Comparison of ENCODE assay signal across 8 cellular contexts in the genomic region with DNA sequence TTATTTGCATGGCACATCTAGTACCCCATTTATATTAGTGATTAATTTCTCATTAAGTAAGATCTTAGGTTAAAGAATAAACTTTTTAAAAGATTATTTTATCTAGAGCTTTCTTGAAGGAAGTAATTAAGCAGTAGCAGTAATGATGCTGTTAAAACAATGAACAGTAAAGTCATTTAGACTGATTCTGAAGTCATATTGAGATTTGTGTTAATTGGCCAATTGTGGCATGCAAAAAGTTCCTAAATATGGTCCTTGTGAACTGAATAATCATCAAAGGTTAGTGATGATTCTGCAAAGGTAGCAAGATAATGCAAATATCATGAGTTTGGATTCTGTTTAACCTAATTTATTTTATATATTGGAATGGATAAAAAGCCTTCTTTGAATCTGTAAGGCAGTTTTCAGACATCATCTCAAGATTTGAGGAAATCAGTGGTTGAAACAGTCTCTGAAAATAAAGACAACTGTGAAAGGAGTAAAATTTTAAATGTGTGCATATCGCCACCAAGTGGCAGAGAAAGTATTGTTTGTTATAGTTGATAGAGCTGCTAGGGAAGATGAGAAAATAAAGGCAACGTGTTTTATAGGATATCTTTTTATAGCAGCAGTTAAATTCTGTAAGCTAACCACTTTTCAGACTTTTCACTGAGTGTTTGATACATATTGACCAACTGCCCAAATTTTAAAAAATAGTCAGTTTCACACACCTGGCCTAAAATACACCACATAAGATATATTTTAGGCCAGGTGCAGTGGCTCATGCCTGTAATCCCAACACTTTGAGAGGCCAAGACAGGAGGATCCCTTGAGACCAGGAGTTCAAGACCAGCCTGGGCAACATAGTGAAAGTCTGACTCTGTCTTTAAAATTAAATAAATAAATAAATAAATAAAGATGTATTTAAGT.
DNase-seq lines count a peak whose midpoint lies in the region; ATAC-seq and TF ChIP-seq lines count a peak whose summit lies in the region.

No MANE protein-coding gene starts in this region.

- ATAC-seq in GM19324 (IDR thresholded peaks at IDR 0.05; ENCODE audit: low FRiP score, unreplicated experiment), result peak; percentile 50
- no peak for ATAC-seq in stimulated activated memory B cell treated with anti-CD40 and anti-IgM and Interleukin-4, amounts not matched to agents 10 μg/mL and 1 μg/mL and 100 μg/mL, for 72 hours

- peaks cover 9% of the 10 kb centered on the region for H3K9me3 Mint-ChIP-seq in mesothelial cell of epicardium
- peaks cover 8% of the 10 kb centered on the region for H3K9me3 Mint-ChIP-seq in stimulated activated memory B cell treated with anti-CD40 and anti-IgM and Interleukin-4, amounts not matched to agents 10 μg/mL and 1 μg/mL and 100 μg/mL, for 72 hours

- no peak overlapping the region for H3K27ac Mint-ChIP-seq in mesothelial cell of epicardium
- H3K27ac Mint-ChIP-seq in stimulated activated memory B cell treated with anti-CD40 and anti-IgM and Interleukin-4, amounts not matched to agents 10 μg/mL and 1 μg/mL and 100 μg/mL, for 72 hours, result no peak overlapping the region

- intact Hi-C loops in dorsolateral prefrontal cortex (cut with DNase I), result loop anchor here (2.0 to 10.0 kb wide), 5 partner anchors 80 to 486 kb away; a partner anchor contains a TSS

- H3K27ac ChIP-seq in dorsolateral prefrontal cortex, result peak overlapping the region in 51 of 59 donors; percentile 2 to 82 (median 47)

- peaks cover 22% of the 10 kb centered on the region for H3K36me3 Mint-ChIP-seq in mesothelial cell of epicardium
- H3K36me3 Mint-ChIP-seq in stimulated activated memory B cell treated with anti-CD40 and anti-IgM and Interleukin-4, amounts not matched to agents 10 μg/mL and 1 μg/mL and 100 μg/mL, for 72 hours, result peaks cover 35% of the 10 kb centered on the region

- DNase-seq in NCI-H2107 treated with DMSO at 0.1 percent for 48 hours (lab: John Stamatoyannopoulos, UW; ENCODE audit: unreplicated experiment) (peak; percentile 28), NCI-H2107 (lab: John Stamatoyannopoulos, UW) (no peak), LHCN-M2 (ENCODE audit: low read depth) (peak; percentile 75), RPMI8226 (peak; percentile 26), dorsolateral prefrontal cortex (peak in 1 of 10 donors; percentile 18), mesothelial cell of epicardium (ENCODE audit: low spot score in 2 of 2, unreplicated experiment in 2 of 2) (no peak)

- no peaks in the 10 kb centered on the region for H3K4me1 Mint-ChIP-seq in mesothelial cell of epicardium
- no peaks in the 10 kb centered on the region for H3K4me1 Mint-ChIP-seq in stimulated activated memory B cell treated with anti-CD40 and anti-IgM and Interleukin-4, amounts not matched to agents 10 μg/mL and 1 μg/mL and 100 μg/mL, for 72 hours

- TF ChIP-seq CTCF in dorsolateral prefrontal cortex (IDR thresholded peaks at IDR 0.05 in 54 of 56, conservative IDR thresholded peaks at IDR 0.05 in 2 of 56; ENCODE audit: low read depth in 1 of 56, partially characterized antibody in 56 of 56) (peak; percentile 62 to 98 (median 82)), mesothelial cell of epicardium (IDR thresholded peaks at IDR 0.05; ENCODE audit: unreplicated experiment) (peak; percentile 70)

- no peak overlapping the region for H3K4me3 Mint-ChIP-seq in mesothelial cell of epicardium
- H3K4me3 Mint-ChIP-seq in stimulated activated memory B cell treated with anti-CD40 and anti-IgM and Interleukin-4, amounts not matched to agents 10 μg/mL and 1 μg/mL and 100 μg/mL, for 72 hours, result no peak overlapping the region

- no peak overlapping the region for H3K4me3 ChIP-seq in dorsolateral prefrontal cortex

- no peaks in the 10 kb centered on the region for H3K27me3 ChIP-seq in dorsolateral prefrontal cortex

- no peaks in the 10 kb centered on the region for H3K27me3 Mint-ChIP-seq in mesothelial cell of epicardium (ENCODE audit: low read depth)
- H3K27me3 Mint-ChIP-seq in stimulated activated memory B cell treated with anti-CD40 and anti-IgM and Interleukin-4, amounts not matched to agents 10 μg/mL and 1 μg/mL and 100 μg/mL, for 72 hours, result no peaks in the 10 kb centered on the region

Comparison
In these comparisons a context has a peak if more than half of its experiments do, and no peak if none do; other contexts are left out.
1. DNase-seq: peak in NCI-H2107 treated with DMSO at 0.1 percent for 48 hours (single experiment), LHCN-M2 (single experiment) and RPMI8226 (single experiment); none in NCI-H2107 (single experiment) and mesothelial cell of epicardium (0 of 2).